ENCODE assay signal across 1 cellular context in genomic region chrX:110665636-110666035, GRCh38.
TF ChIP-seq lines count a peak whose summit lies in the region.

No MANE protein-coding gene starts in this region.

TF ChIP-seq in H1, 55 proteins besides CTCF, POLR2A, EP300 and RAD21 (continued from another document):
- TF ChIP-seq, protein P1, sequence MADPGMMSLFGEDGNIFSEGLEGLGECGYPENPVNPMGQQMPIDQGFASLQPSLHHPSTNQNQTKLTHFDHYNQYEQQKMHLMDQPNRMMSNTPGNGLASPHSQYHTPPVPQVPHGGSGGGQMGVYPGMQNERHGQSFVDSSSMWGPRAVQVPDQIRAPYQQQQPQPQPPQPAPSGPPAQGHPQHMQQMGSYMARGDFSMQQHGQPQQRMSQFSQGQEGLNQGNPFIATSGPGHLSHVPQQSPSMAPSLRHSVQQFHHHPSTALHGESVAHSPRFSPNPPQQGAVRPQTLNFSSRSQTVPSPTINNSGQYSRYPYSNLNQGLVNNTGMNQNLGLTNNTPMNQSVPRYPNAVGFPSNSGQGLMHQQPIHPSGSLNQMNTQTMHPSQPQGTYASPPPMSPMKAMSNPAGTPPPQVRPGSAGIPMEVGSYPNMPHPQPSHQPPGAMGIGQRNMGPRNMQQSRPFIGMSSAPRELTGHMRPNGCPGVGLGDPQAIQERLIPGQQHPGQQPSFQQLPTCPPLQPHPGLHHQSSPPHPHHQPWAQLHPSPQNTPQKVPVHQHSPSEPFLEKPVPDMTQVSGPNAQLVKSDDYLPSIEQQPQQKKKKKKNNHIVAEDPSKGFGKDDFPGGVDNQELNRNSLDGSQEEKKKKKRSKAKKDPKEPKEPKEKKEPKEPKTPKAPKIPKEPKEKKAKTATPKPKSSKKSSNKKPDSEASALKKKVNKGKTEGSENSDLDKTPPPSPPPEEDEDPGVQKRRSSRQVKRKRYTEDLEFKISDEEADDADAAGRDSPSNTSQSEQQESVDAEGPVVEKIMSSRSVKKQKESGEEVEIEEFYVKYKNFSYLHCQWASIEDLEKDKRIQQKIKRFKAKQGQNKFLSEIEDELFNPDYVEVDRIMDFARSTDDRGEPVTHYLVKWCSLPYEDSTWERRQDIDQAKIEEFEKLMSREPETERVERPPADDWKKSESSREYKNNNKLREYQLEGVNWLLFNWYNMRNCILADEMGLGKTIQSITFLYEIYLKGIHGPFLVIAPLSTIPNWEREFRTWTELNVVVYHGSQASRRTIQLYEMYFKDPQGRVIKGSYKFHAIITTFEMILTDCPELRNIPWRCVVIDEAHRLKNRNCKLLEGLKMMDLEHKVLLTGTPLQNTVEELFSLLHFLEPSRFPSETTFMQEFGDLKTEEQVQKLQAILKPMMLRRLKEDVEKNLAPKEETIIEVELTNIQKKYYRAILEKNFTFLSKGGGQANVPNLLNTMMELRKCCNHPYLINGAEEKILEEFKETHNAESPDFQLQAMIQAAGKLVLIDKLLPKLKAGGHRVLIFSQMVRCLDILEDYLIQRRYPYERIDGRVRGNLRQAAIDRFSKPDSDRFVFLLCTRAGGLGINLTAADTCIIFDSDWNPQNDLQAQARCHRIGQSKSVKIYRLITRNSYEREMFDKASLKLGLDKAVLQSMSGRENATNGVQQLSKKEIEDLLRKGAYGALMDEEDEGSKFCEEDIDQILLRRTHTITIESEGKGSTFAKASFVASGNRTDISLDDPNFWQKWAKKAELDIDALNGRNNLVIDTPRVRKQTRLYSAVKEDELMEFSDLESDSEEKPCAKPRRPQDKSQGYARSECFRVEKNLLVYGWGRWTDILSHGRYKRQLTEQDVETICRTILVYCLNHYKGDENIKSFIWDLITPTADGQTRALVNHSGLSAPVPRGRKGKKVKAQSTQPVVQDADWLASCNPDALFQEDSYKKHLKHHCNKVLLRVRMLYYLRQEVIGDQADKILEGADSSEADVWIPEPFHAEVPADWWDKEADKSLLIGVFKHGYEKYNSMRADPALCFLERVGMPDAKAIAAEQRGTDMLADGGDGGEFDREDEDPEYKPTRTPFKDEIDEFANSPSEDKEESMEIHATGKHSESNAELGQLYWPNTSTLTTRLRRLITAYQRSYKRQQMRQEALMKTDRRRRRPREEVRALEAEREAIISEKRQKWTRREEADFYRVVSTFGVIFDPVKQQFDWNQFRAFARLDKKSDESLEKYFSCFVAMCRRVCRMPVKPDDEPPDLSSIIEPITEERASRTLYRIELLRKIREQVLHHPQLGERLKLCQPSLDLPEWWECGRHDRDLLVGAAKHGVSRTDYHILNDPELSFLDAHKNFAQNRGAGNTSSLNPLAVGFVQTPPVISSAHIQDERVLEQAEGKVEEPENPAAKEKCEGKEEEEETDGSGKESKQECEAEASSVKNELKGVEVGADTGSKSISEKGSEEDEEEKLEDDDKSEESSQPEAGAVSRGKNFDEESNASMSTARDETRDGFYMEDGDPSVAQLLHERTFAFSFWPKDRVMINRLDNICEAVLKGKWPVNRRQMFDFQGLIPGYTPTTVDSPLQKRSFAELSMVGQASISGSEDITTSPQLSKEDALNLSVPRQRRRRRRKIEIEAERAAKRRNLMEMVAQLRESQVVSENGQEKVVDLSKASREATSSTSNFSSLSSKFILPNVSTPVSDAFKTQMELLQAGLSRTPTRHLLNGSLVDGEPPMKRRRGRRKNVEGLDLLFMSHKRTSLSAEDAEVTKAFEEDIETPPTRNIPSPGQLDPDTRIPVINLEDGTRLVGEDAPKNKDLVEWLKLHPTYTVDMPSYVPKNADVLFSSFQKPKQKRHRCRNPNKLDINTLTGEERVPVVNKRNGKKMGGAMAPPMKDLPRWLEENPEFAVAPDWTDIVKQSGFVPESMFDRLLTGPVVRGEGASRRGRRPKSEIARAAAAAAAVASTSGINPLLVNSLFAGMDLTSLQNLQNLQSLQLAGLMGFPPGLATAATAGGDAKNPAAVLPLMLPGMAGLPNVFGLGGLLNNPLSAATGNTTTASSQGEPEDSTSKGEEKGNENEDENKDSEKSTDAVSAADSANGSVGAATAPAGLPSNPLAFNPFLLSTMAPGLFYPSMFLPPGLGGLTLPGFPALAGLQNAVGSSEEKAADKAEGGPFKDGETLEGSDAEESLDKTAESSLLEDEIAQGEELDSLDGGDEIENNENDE (IDR thresholded peaks at IDR 0.05; ENCODE audit: insufficient replicate concordance, low read length), result no peak
- TF ChIP-seq CBX8 (IDR thresholded peaks at IDR 0.05; ENCODE audit: borderline replicate concordance, low read depth, low read length) (no peak), SAP30 (IDR thresholded peaks at IDR 0.05; ENCODE audit: insufficient read depth, insufficient replicate concordance, low read length) (no peak), POU5F1 (IDR thresholded peaks at IDR 0.05; ENCODE audit: low read depth, low read length) (no peak), BCL11A (IDR thresholded peaks at IDR 0.05; ENCODE audit: low read depth in 2 of 2, low read length in 2 of 2) (no peak), RBBP5 (IDR thresholded peaks at IDR 0.05; ENCODE audit: borderline replicate concordance, low read depth, low read length) (no peak), ASH2L (IDR thresholded peaks at IDR 0.05; ENCODE audit: low read length) (no peak), JUND (IDR thresholded peaks at IDR 0.05; ENCODE audit: low read length) (no peak)
